In genomic region chr3:14512944-14513332, GRCh38 we compare ENCODE assay signal across 29 cellular contexts. TPM values are rescaled to one million over a fixed set of nuclear protein-coding genes. Genes with fewer than 3 reads are reported as not detected.
"Had no signal": no experiment of that assay in that cellular context is flagged by ENCODE, and none has a peak within 500 bp of the region (broad histone marks: within the 10 kb centered on the region; RNA-seq: fewer than 3 reads in every experiment).

No MANE protein-coding gene starts in this region.

- H3K4me3 Mint-ChIP-seq: immature natural killer cell; naive thymus-derived CD8-positive, alpha-beta T cell; nephron; neural crest cell; stimulated activated memory B cell treated with anti-CD40 and anti-IgM and Interleukin-4, amounts not matched to agents 10 μg/mL and 1 μg/mL and 100 μg/mL, for 72 hours; stimulated activated naive CD8-positive, alpha-beta T cell treated with anti-CD3 and anti-CD28 coated beads, Interleukin-15, amount 100 ng/mL, for 72 hours; type B pancreatic cell had no signal

- H3K36me3 Mint-ChIP-seq: immature natural killer cell; naive thymus-derived CD8-positive, alpha-beta T cell; stimulated activated memory B cell treated with anti-CD40 and anti-IgM and Interleukin-4, amounts not matched to agents 10 μg/mL and 1 μg/mL and 100 μg/mL, for 72 hours; type B pancreatic cell had no signal

- H3K9me3 Mint-ChIP-seq: naive thymus-derived CD8-positive, alpha-beta T cell; nephron; neural crest cell; stimulated activated memory B cell treated with anti-CD40 and anti-IgM and Interleukin-4, amounts not matched to agents 10 μg/mL and 1 μg/mL and 100 μg/mL, for 72 hours; stimulated activated naive CD8-positive, alpha-beta T cell treated with anti-CD3 and anti-CD28 coated beads, Interleukin-15, amount 100 ng/mL, for 72 hours; type B pancreatic cell had no signal

- H3K27me3 Mint-ChIP-seq: stimulated activated naive CD8-positive, alpha-beta T cell treated with anti-CD3 and anti-CD28 coated beads, Interleukin-15, amount 100 ng/mL, for 72 hours had no signal

- H3K4me3 ChIP-seq: left lung, lower lobe of right lung, ovary, right atrium auricular region, right lobe of liver, smooth muscle cell, tibial nerve, uterus had no signal

- H3K27me3 ChIP-seq: left lung, ovary, right atrium auricular region, right lobe of liver, tibial nerve, uterus had no signal

- H3K4me2 ChIP-seq: smooth muscle cell had no signal

- DNase-seq: immature natural killer cell; kidney; left colon; left lung; lower lobe of right lung; mammary epithelial cell; mesenchymal stem cell; naive thymus-derived CD8-positive, alpha-beta T cell; occipital lobe; stimulated activated CD4-positive, alpha-beta T cell treated with anti-CD3 and anti-CD28 coated beads, Interleukin-1b, Interleukin-23, amount 100 ng/mL, for 48 hours; stimulated activated CD4-positive, alpha-beta T cell treated with anti-CD3 and anti-CD28 coated beads, Interleukin-2, amount 100 ng/mL, for 48 hours; stimulated activated CD4-positive, alpha-beta T cell treated with anti-CD3 and anti-CD28 coated beads, Interleukin-4, amount 100 ng/mL, for 4 hours; stimulated activated CD8-positive, alpha-beta memory T cell treated with anti-CD3 and anti-CD28 coated beads, Interleukin-4, amount 100 ng/mL, for 48 hours; stimulated activated naive CD4-positive, alpha-beta T cell treated with Interleukin-2 at 50 U/mL for 16 hours; stimulated activated naive CD8-positive, alpha-beta T cell treated with anti-CD3 and anti-CD28 coated beads, Interleukin-15, amount 100 ng/mL, for 72 hours; substantia nigra had no signal

- ATAC-seq: left colon; left lung; lower lobe of right lung; naive thymus-derived CD8-positive, alpha-beta T cell; right lobe of liver; stimulated activated memory B cell treated with anti-CD40 and anti-IgM and Interleukin-4, amounts not matched to agents 10 μg/mL and 1 μg/mL and 100 μg/mL, for 72 hours; stimulated activated naive CD8-positive, alpha-beta T cell treated with anti-CD3 and anti-CD28 coated beads, Interleukin-15, amount 100 ng/mL, for 72 hours had no signal

- H3K4me1 ChIP-seq: left lung, lower lobe of right lung, right lobe of liver, uterus had no signal

- H3K9me3 ChIP-seq: left lung, lower lobe of right lung, neutrophil, ovary, right atrium auricular region, right lobe of liver, tibial nerve, uterus had no signal

- H3K36me3 ChIP-seq: left lung, lower lobe of right lung, neutrophil, ovary, right lobe of liver, tibial nerve, uterus had no signal

- H3K4me1 Mint-ChIP-seq: nephron had no signal

- H3K27ac ChIP-seq: left lung, lower lobe of right lung, neutrophil, ovary, right lobe of liver, tibial nerve, uterus had no signal

- H3K27ac Mint-ChIP-seq: immature natural killer cell; naive thymus-derived CD8-positive, alpha-beta T cell; nephron; progenitor cell of endocrine pancreas; stimulated activated memory B cell treated with anti-CD40 and anti-IgM and Interleukin-4, amounts not matched to agents 10 μg/mL and 1 μg/mL and 100 μg/mL, for 72 hours; stimulated activated naive CD8-positive, alpha-beta T cell treated with anti-CD3 and anti-CD28 coated beads, Interleukin-15, amount 100 ng/mL, for 72 hours; type B pancreatic cell had no signal

RNA-seq across cellular contexts. Expression of gene GRIP2, which starts 27.2 kb away (rescaled TPM):
- total RNA-seq: naive thymus-derived CD8-positive, alpha-beta T cell; pulmonary artery endothelial cell had no signal
- polyA plus RNA-seq: immature natural killer cell; naive thymus-derived CD8-positive, alpha-beta T cell had no signal
